Comparison of ENCODE assay signal across 35 cellular contexts in genomic region chr12:46649433-46649832, GRCh38.
DNase-seq lines count a peak whose midpoint lies in the region; ATAC-seq and TF ChIP-seq lines count a peak whose summit lies in the region.
"Had no signal": no experiment of that assay in that cellular context is flagged by ENCODE, and none has a peak within 500 bp of the region (broad histone marks: within the 10 kb centered on the region; RNA-seq: fewer than 3 reads in every experiment).

No MANE protein-coding gene starts in this region.

- no peak overlapping the region for H3K18ac ChIP-seq in IMR-90 (ENCODE audit: low read depth, low read length)

- no peak overlapping the region for H2AFZ ChIP-seq in IMR-90 (replicated peaks; ENCODE audit: low read length, poor library complexity)

- H3K56ac ChIP-seq in IMR-90 (ENCODE audit: extremely low read depth, insufficient read depth, low read length): no peak overlapping the region

- CTCF ChIA-PET in IMR-90 (lab: Yijun Ruan, JAX): no interaction called here

- no peak overlapping the region for H4K91ac ChIP-seq in IMR-90 (ENCODE audit: insufficient read depth, low read depth, low read length)

- intact Hi-C loops in IMR-90 (cut with micrococcal nuclease): no loop called here
- intact Hi-C loops in natural killer cell (cut with micrococcal nuclease): no loop called here

- in situ Hi-C loops in IMR-90 (cut with MboI; ENCODE audit: low sequenced_read_pairs): no loop called here

- H3K27ac Mint-ChIP-seq in immature natural killer cell: peak overlapping the region in 5 of 6 donors; percentile 36 to 91 (median 61)
- peak overlapping the region; percentile 69 to 76 for H3K27ac Mint-ChIP-seq in natural killer cell
- H3K27ac Mint-ChIP-seq: B cell; CD14-positive monocyte; CD4-positive, alpha-beta T cell; CD4-positive, CD25-positive, alpha-beta regulatory T cell; CD8-positive, alpha-beta T cell had no signal

- no peak overlapping the region for H2AK9ac ChIP-seq in IMR-90 (replicated peaks; ENCODE audit: low read depth, low read length, poor library complexity)

- 0 out of 2 replicates have a peak, but pooled peaks cover 1% of the 10 kb centered on the region for H3K4me1 ChIP-seq in IMR-90 (ENCODE audit: control insufficient read depth, insufficient read depth, low read length)
- H3K4me1 ChIP-seq: A549; BE2C; BLaER1; BLaER1 treated with 17β-estradiol and CSF1 and Interleukin-3, amounts not matched to agents 10 nM and 100 nM; Caco-2 had no signal

- peaks cover 23 to 53% of the 10 kb centered on the region in 2 donors for H3K4me1 Mint-ChIP-seq in immature natural killer cell
- peaks cover 20 to 25% of the 10 kb centered on the region in 2 donors for H3K4me1 Mint-ChIP-seq in natural killer cell
- H3K4me1 Mint-ChIP-seq: B cell; CD14-positive monocyte; CD4-positive, alpha-beta memory T cell; CD4-positive, CD25-positive, alpha-beta regulatory T cell; CD8-positive, alpha-beta memory T cell had no signal

- no peak overlapping the region for H4K5ac ChIP-seq in IMR-90 (ENCODE audit: low read depth, low read length)

- H3K27me3 ChIP-seq in IMR-90 (ENCODE audit: control insufficient read depth, insufficient read depth, low read length): no peaks in the 10 kb centered on the region
- H3K27me3 ChIP-seq: BE2C; BLaER1; BLaER1 treated with 17β-estradiol and CSF1 and Interleukin-3, amounts not matched to agents 10 nM and 100 nM had no signal

- no peak for TF ChIP-seq RAD21 in IMR-90 (IDR thresholded peaks at IDR 0.05; ENCODE audit: low read length)

- H2BK20ac ChIP-seq in IMR-90 (ENCODE audit: low read depth, low read length): no peak overlapping the region

- no peak overlapping the region for H3K4me3 ChIP-seq in IMR-90 (ENCODE audit: insufficient read depth, low read depth, low read length)
- H3K4me3 ChIP-seq: A549; BLaER1; BLaER1 treated with 17β-estradiol and CSF1 and Interleukin-3, amounts not matched to agents 10 nM and 100 nM had no signal

- no peak overlapping the region for H2BK15ac ChIP-seq in IMR-90 (ENCODE audit: low read depth, low read length)

- TF ChIP-seq POLR2A in IMR-90 (IDR thresholded peaks at IDR 0.05; ENCODE audit: low read depth, low read length): no peak

- no peak overlapping the region for H3K23ac ChIP-seq in IMR-90 (ENCODE audit: low read depth, low read length)

- ATAC-seq in IMR-90 (ENCODE audit: low read depth) (no peak), natural killer cell (peak; percentile 75 to 92 (median 87)), GM21515 (IDR thresholded peaks at IDR 0.05; ENCODE audit: unreplicated experiment) (no peak)
- ATAC-seq: A549; CD8-positive, alpha-beta T cell had no signal

- POLR2A ChIA-PET in IMR-90 (lab: Charles Lee; ENCODE audit: unreplicated experiment): no interaction called here

- H3K27ac ChIP-seq in IMR-90 (ENCODE audit: insufficient read depth, low read length) (no peak overlapping the region), VCaP (peak overlapping the region; percentile 62; the same call in 1 of the 2 replicates)
- H3K27ac ChIP-seq: 22Rv1; A549; BLaER1; BLaER1 treated with 17β-estradiol and CSF1 and Interleukin-3, amounts not matched to agents 10 nM and 100 nM; C4-2B had no signal

- H3K36me3 Mint-ChIP-seq in immature natural killer cell (peaks cover 7 to 22% (median 17%) of the 10 kb centered on the region in 3 donors), natural killer cell (no peaks in the 10 kb centered on the region)
- H3K36me3 Mint-ChIP-seq: CD8-positive, alpha-beta T cell had no signal

- BruUV-seq in IMR-90 (replicated peaks; lab: Mats Ljungman, UMichigan): no TSS peak

- no peak overlapping the region for H4K8ac ChIP-seq in IMR-90 (ENCODE audit: low read depth in 2 of 2, low read length in 2 of 2)

- H4K20me1 ChIP-seq in IMR-90 (ENCODE audit: insufficient read depth, low read length): no peaks in the 10 kb centered on the region
- H4K20me1 ChIP-seq: BLaER1; BLaER1 treated with 17β-estradiol and CSF1 and Interleukin-3, amounts not matched to agents 10 nM and 100 nM had no signal

- no peak overlapping the region for H3K14ac ChIP-seq in IMR-90 (replicated peaks; ENCODE audit: low read depth, low read length)

- 100% methylated on average over 1 of the region's 4 CpGs; no CpG with 5 or more reads in 1 of the 2 experiments for WGBS in IMR-90 (ENCODE audit: extremely low coverage in 2 of 2, insufficient read length in 1 of 2), 2 experiments

- dilution Hi-C loops in IMR-90 (cut with HindIII; ENCODE audit: low sequenced_read_pairs, unreplicated experiment): no loop called here

- no peak overlapping the region for H3K9ac ChIP-seq in IMR-90 (ENCODE audit: low read depth, low read length)
- H3K9ac ChIP-seq: BLaER1; BLaER1 treated with 17β-estradiol and CSF1 and Interleukin-3, amounts not matched to agents 10 nM and 100 nM had no signal

- H3K4me2 ChIP-seq in IMR-90 (ENCODE audit: low read depth, low read length): no peak overlapping the region
- H3K4me2 ChIP-seq: A549; BLaER1; BLaER1 treated with 17β-estradiol and CSF1 and Interleukin-3, amounts not matched to agents 10 nM and 100 nM had no signal

- H3K79me1 ChIP-seq in IMR-90 (ENCODE audit: low read depth in 1 of 2, low read length in 2 of 2): no peaks in the 10 kb centered on the region

- no peak for DNase-seq in IMR-90
- DNase-seq in immature natural killer cell: peak in 2 of 3 donors; percentile 29 to 36
- DNase-seq in natural killer cell: no peak
- DNase-seq in foreskin melanocyte: no peak
- no peak for DNase-seq in NCI-H1694 treated with DMSO at 0.1 percent for 48 hours (lab: John Stamatoyannopoulos, UW)
- no peak for DNase-seq in NCI-H510A (lab: John Stamatoyannopoulos, UW)
- DNase-seq: 8988T; ACHN; AML-193; BE2C; C1 segment of cervical spinal cord; Caco-2; Calu3; CD4-positive, alpha-beta memory T cell; CD4-positive, alpha-beta T cell; CD4-positive, CD25-positive, alpha-beta regulatory T cell; CD8-positive, alpha-beta memory T cell; CD8-positive, alpha-beta T cell; COR-L47; DMS 273 treated with DMSO at 0.1 percent for 48 hours; DMS153; DMS53; DMS79; DMS79 treated with DMSO at 0.1 percent for 48 hours; DND-41; EL had no signal

- H3K9me3 Mint-ChIP-seq in immature natural killer cell: peaks cover 0 to 1% (median 0%) of the 10 kb centered on the region in 6 donors
- no peaks in the 10 kb centered on the region for H3K9me3 Mint-ChIP-seq in natural killer cell
- H3K9me3 Mint-ChIP-seq: CD4-positive, alpha-beta T cell had no signal

- TF ChIP-seq CTCF in IMR-90 (conservative IDR thresholded peaks at IDR 0.05; ENCODE audit: low read depth, low read length) (no peak), VCaP (conservative IDR thresholded peaks at IDR 0.05) (no peak), natural killer cell (IDR thresholded peaks at IDR 0.05) (no peak)

- no peak overlapping the region for H2AK5ac ChIP-seq in IMR-90 (ENCODE audit: low read depth, low read length)

- H2BK120ac ChIP-seq in IMR-90 (ENCODE audit: low read depth, low read length): peak overlapping the region; percentile 35; the same call in 1 of the 2 replicates

- 0 out of 2 replicates have a peak overlapping the region, but pooled peaks have one; percentile 22 for H3K4ac ChIP-seq in IMR-90 (ENCODE audit: low read depth, low read length)

- H2BK5ac ChIP-seq in IMR-90 (ENCODE audit: low read depth, low read length, poor library complexity, severe bottlenecking): no peak overlapping the region

- H3K36me3 ChIP-seq in IMR-90 (ENCODE audit: control insufficient read depth, insufficient read depth, low read length): no peaks in the 10 kb centered on the region
- H3K36me3 ChIP-seq: BE2C; BLaER1; BLaER1 treated with 17β-estradiol and CSF1 and Interleukin-3, amounts not matched to agents 10 nM and 100 nM had no signal

- H3K27me3 Mint-ChIP-seq in immature natural killer cell (ENCODE audit: low read depth in 3 of 3): peaks cover 0 to 3% (median 0%) of the 10 kb centered on the region in 3 donors
- H3K27me3 Mint-ChIP-seq in natural killer cell (ENCODE audit: low read depth in 2 of 2): no peaks in the 10 kb centered on the region
- H3K27me3 Mint-ChIP-seq: B cell; CD4-positive, alpha-beta T cell; CD4-positive, CD25-positive, alpha-beta regulatory T cell had no signal

- H3K4me3 Mint-ChIP-seq in immature natural killer cell: peak overlapping the region in 4 of 5 donors; percentile 5 to 71 (median 42)
- peak overlapping the region; percentile 49 for H3K4me3 Mint-ChIP-seq in natural killer cell
- H3K4me3 Mint-ChIP-seq: B cell; CD14-positive monocyte; CD4-positive, alpha-beta memory T cell; CD4-positive, alpha-beta T cell; CD4-positive, CD25-positive, alpha-beta regulatory T cell; CD8-positive, alpha-beta T cell had no signal

- no peaks in the 10 kb centered on the region for H3K9me3 ChIP-seq in IMR-90 (ENCODE audit: control insufficient read depth, insufficient read depth, low read length)
- H3K9me3 ChIP-seq: BE2C had no signal

- H3K9me1 ChIP-seq in IMR-90 (ENCODE audit: insufficient read depth, low read length): no peaks in the 10 kb centered on the region

TF ChIP-seq in IMR-90, 13 proteins besides CTCF, POLR2A, EP300 and RAD21:
- TF ChIP-seq BHLHE40 (IDR thresholded peaks at IDR 0.05; ENCODE audit: low read depth, low read length): no peak

Comparison
In these comparisons a context has a peak if more than half of its experiments do, and no peak if none do; other contexts are left out.
1. ATAC-seq: peak in natural killer cell (3 of 3); none in IMR-90 (single experiment) and GM21515 (single experiment).
2. DNase-seq: peak in immature natural killer cell (2 of 3); none in IMR-90 (single experiment), natural killer cell (single experiment), foreskin melanocyte (single experiment), NCI-H1694 treated with DMSO at 0.1 percent for 48 hours (single experiment) and NCI-H510A (single experiment).